ENCODE assay signal across 9 cellular contexts in genomic region chr17:78316867-78317816, GRCh38. TPM values are rescaled to one million over a fixed set of nuclear protein-coding genes. Genes with fewer than 3 reads are reported as not detected.
A peak's percentile ranks its signal among the peaks of the same experiment; 100 is the strongest.
DNase-seq lines count a peak whose midpoint lies in the region; ATAC-seq, FAIRE-seq and TF ChIP-seq lines count a peak whose summit lies in the region.
"Had no signal": no experiment of that assay in that cellular context is flagged by ENCODE, and none has a peak within 500 bp of the region (broad histone marks: within the 10 kb centered on the region; RNA-seq: fewer than 3 reads in every experiment).

No MANE protein-coding gene starts in this region.

- peak overlapping the region; percentile 10 to 94 (median 69) for H3K27ac ChIP-seq in pancreas

- ATAC-seq in pancreas = peak in 3 of 4 donors; percentile 11 to 63 (median 37)
- ATAC-seq in GM21360 (IDR thresholded peaks at IDR 0.05; ENCODE audit: unreplicated experiment) = no peak
- no peak for ATAC-seq in activated CD4-positive, CD25-positive, alpha-beta regulatory T cell treated with anti-CD3 and anti-CD28 coated beads, Interleukin-2, amount 50 U/mL, for 24 hours

- peak overlapping the region; percentile 3 for H3K4me3 Mint-ChIP-seq in endothelial cell (ENCODE audit: unreplicated experiment)

- no peak for TF ChIP-seq CTCF in NB4 (IDR thresholded peaks at IDR 0.05; ENCODE audit: low read depth, low read length)
- TF ChIP-seq CTCF in endothelial cell (IDR thresholded peaks at IDR 0.05; ENCODE audit: unreplicated experiment) = no peak
- TF ChIP-seq CTCF in pancreas (IDR thresholded peaks at IDR 0.05) = no peak

- 45 to 47% methylated on average over 21 of the region's 21 CpGs for WGBS in pancreas, 2 donors

- H3K4me1 Mint-ChIP-seq in endothelial cell (ENCODE audit: unreplicated experiment) = peaks cover 21% of the 10 kb centered on the region

- no peaks in the 10 kb centered on the region for H3K27me3 ChIP-seq in pancreas
- H3K27me3 ChIP-seq: ovary had no signal

- H3K27ac Mint-ChIP-seq in endothelial cell (ENCODE audit: unreplicated experiment) = peak overlapping the region; percentile 42

- TF ChIP-seq POLR2A in NB4 (IDR thresholded peaks at IDR 0.05; ENCODE audit: extremely low read depth, insufficient read length) = no peak

- H3K4me3 ChIP-seq in NB4 (ENCODE audit: low read depth, low read length) (no peak overlapping the region), pancreas (peak overlapping the region in 1 of 4 donors; percentile 4)
- H3K4me3 ChIP-seq: ovary had no signal

- H3K9me3 Mint-ChIP-seq in endothelial cell (ENCODE audit: unreplicated experiment) = no peaks in the 10 kb centered on the region

- peaks cover 14% of the 10 kb centered on the region for H3K27me3 Mint-ChIP-seq in endothelial cell (ENCODE audit: unreplicated experiment)

- no peak for FAIRE-seq in pancreas (lab: Jason Lieb, UNC)

- peaks cover 7 to 39% (median 13%) of the 10 kb centered on the region in 3 donors for H3K4me1 ChIP-seq in pancreas

- no peaks in the 10 kb centered on the region for H3K36me3 Mint-ChIP-seq in endothelial cell (ENCODE audit: low read depth, unreplicated experiment)

- peak; percentile 33 for DNase-seq in GDM1 (lab: John Stamatoyannopoulos, UW)
- peak; percentile 55 for DNase-seq in NB4 (ENCODE audit: low read depth)
- DNase-seq in endothelial cell (ENCODE audit: low spot score) = no peak
- peak in 2 of 6 donors; percentile 48 to 80 for DNase-seq in pancreas
- no peak for DNase-seq in middle frontal gyrus (ENCODE audit: extremely low spot score, low spot score)
- no peak for DNase-seq in DMS79 treated with DMSO at 0.1 percent for 48 hours (lab: John Stamatoyannopoulos, UW)

- intact Hi-C loops in pancreas (cut with DNase I) = no loop called here

- H3K36me3 ChIP-seq in pancreas = no peaks in the 10 kb centered on the region
- H3K36me3 ChIP-seq: ovary had no signal

- no peaks in the 10 kb centered on the region for H3K9me3 ChIP-seq in pancreas
- H3K9me3 ChIP-seq: ovary had no signal

RNA-seq across cellular contexts. Expression of gene SOCS3, which starts 42.7 kb away (rescaled TPM):
- total RNA-seq in endothelial cell (ENCODE audit: unreplicated experiment) (30.2 TPM), pancreas (10 to 100 TPM in 4 of 6 donors, 1 to 10 TPM in 2; 5.7 to 32.6 (median 18.0) TPM)
- 10 to 100 TPM; 28.5 to 53.3 TPM for polyA plus RNA-seq in pancreas

Comparison
In these comparisons a context has a peak if more than half of its experiments do, and no peak if none do; other contexts are left out.
1. DNase-seq: peak in GDM1 (single experiment) and NB4 (single experiment); none in endothelial cell (single experiment), middle frontal gyrus (single experiment) and DMS79 treated with DMSO at 0.1 percent for 48 hours (single experiment).
2. ATAC-seq: peak in pancreas (3 of 4); none in GM21360 (single experiment) and activated CD4-positive, CD25-positive, alpha-beta regulatory T cell treated with anti-CD3 and anti-CD28 coated beads, Interleukin-2, amount 50 U/mL, for 24 hours (0 of 2).